Comparison of ENCODE assay signal across 1 cellular context in the genomic region with DNA sequence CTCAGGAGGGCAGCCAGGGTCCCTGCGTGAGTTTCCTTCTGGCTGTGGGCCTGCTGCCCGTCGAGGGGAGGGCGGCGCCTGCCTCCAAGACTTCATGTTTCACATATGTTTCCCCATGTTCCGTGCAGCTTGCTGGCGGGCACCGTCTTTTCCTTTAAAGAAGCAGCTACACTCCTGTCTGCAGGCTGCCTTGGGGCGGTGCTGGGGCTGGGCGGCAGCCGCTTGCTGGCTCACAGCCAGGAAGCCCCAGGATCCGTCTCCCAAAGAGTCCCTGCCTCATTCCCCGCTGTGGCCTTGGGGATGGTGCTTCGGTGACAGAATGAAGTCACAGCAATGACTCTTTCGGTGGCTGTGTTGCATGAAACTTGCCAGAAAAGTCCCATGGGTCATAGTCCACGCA.
TF ChIP-seq lines count a peak whose summit lies in the region.

No MANE protein-coding gene starts in this region.

TF ChIP-seq in HEK293, 187 proteins besides CTCF, POLR2A, EP300 and RAD21:
- TF ChIP-seq ZNF558 (tag by site-specific recombination; IDR thresholded peaks at IDR 0.05) (no peak), ZNF184 (tag by site-specific recombination; IDR thresholded peaks at IDR 0.05) (no peak), GLIS1 (tag by site-specific recombination; IDR thresholded peaks at IDR 0.05) (peak; percentile 60; the same call in 1 of the 2 replicates), ZNF221 (tag by site-specific recombination; IDR thresholded peaks at IDR 0.05; ENCODE audit: borderline replicate concordance) (no peak), ZIC2 (tag by site-specific recombination; IDR thresholded peaks at IDR 0.05) (peak; percentile 87), HOXD13 (CRISPR knock-in tag; IDR thresholded peaks at IDR 0.05; ENCODE audit: borderline replicate concordance) (no peak), SALL2 (tag by site-specific recombination; IDR thresholded peaks at IDR 0.05; ENCODE audit: borderline replicate concordance) (no peak), ZNF530 (tag by site-specific recombination; IDR thresholded peaks at IDR 0.05; ENCODE audit: low read depth) (no peak)
